Comparison of ENCODE assay signal across 8 cellular contexts in genomic region chr3:154334973-154335420, GRCh38. TPM values are rescaled to one million over a fixed set of nuclear protein-coding genes. Genes with fewer than 3 reads are reported as not detected.
DNase-seq lines count a peak whose midpoint lies in the region; ATAC-seq and TF ChIP-seq lines count a peak whose summit lies in the region.

No MANE protein-coding gene starts in this region.

- H3K27ac ChIP-seq in SU-DHL-6 (ENCODE audit: low read depth, low read length) (no peak overlapping the region), upper lobe of left lung (no peak overlapping the region)

- TF ChIP-seq POLR2A in upper lobe of left lung (IDR thresholded peaks at IDR 0.05): no peak

- H3K36me3 Mint-ChIP-seq in natural killer cell: no peaks in the 10 kb centered on the region
- H3K36me3 Mint-ChIP-seq in natural killer cell treated with Interleukin-12 subunit alpha and Interleukin-12 subunit beta and Interleukin-15 and Interleukin-18, amount 100 ng/mL, for 72 hours: no peaks in the 10 kb centered on the region

- no peak overlapping the region for H2AFZ ChIP-seq in SU-DHL-6 (ENCODE audit: low read depth, low read length, severe bottlenecking)

- no peaks in the 10 kb centered on the region for H3K9me3 Mint-ChIP-seq in natural killer cell
- no peaks in the 10 kb centered on the region for H3K9me3 Mint-ChIP-seq in natural killer cell treated with Interleukin-12 subunit alpha and Interleukin-12 subunit beta and Interleukin-15 and Interleukin-18, amount 100 ng/mL, for 72 hours

- H3K9me2 ChIP-seq in SU-DHL-6 (replicated peaks; ENCODE audit: insufficient read depth, low read length): no peaks in the 10 kb centered on the region

- TF ChIP-seq CTCF in natural killer cell (IDR thresholded peaks at IDR 0.05) (peak; percentile 72), SU-DHL-6 (IDR thresholded peaks at IDR 0.05; ENCODE audit: insufficient read depth, low read length, poor library complexity, severe bottlenecking) (peak; percentile 33), upper lobe of left lung (IDR thresholded peaks at IDR 0.05) (peak in 4 of 6 experiments; percentile 26 to 59 (median 41))

- H3K27me3 Mint-ChIP-seq in natural killer cell (ENCODE audit: low read depth in 2 of 2): peaks cover 16 to 22% of the 10 kb centered on the region in 2 donors
- H3K27me3 Mint-ChIP-seq in natural killer cell treated with Interleukin-12 subunit alpha and Interleukin-12 subunit beta and Interleukin-15 and Interleukin-18, amount 100 ng/mL, for 72 hours: peaks cover 13 to 55% of the 10 kb centered on the region in 2 donors

- H3K27ac Mint-ChIP-seq in natural killer cell: no peak overlapping the region
- H3K27ac Mint-ChIP-seq in natural killer cell treated with Interleukin-12 subunit alpha and Interleukin-12 subunit beta and Interleukin-15 and Interleukin-18, amount 100 ng/mL, for 72 hours: no peak overlapping the region

- H3K4me3 Mint-ChIP-seq in natural killer cell: no peak overlapping the region
- no peak overlapping the region for H3K4me3 Mint-ChIP-seq in natural killer cell treated with Interleukin-12 subunit alpha and Interleukin-12 subunit beta and Interleukin-15 and Interleukin-18, amount 100 ng/mL, for 72 hours

- H3K36me3 ChIP-seq in SU-DHL-6 (ENCODE audit: low read length) (no peaks in the 10 kb centered on the region), upper lobe of left lung (no peaks in the 10 kb centered on the region)

- no peaks in the 10 kb centered on the region; the same call in 1 of the 2 replicates for H4K20me1 ChIP-seq in SU-DHL-6 (ENCODE audit: low read depth, low read length)

- WGBS in upper lobe of left lung, 2 donors: 7 to 19% methylated on average over 3 of the region's 3 CpGs

- H3K27me3 ChIP-seq in SU-DHL-6 (ENCODE audit: low read length) (no peaks in the 10 kb centered on the region), upper lobe of left lung (no peaks in the 10 kb centered on the region)

- no peaks in the 10 kb centered on the region for H3K4me1 Mint-ChIP-seq in natural killer cell
- H3K4me1 Mint-ChIP-seq in natural killer cell treated with Interleukin-12 subunit alpha and Interleukin-12 subunit beta and Interleukin-15 and Interleukin-18, amount 100 ng/mL, for 72 hours (ENCODE audit: low read depth in 2 of 2): no peaks in the 10 kb centered on the region

- no peak overlapping the region for H3K4me2 ChIP-seq in SU-DHL-6 (ENCODE audit: low read depth, low read length, poor library complexity, severe bottlenecking)

- TF ChIP-seq EP300 in upper lobe of left lung (IDR thresholded peaks at IDR 0.05): no peak

- H3K9me3 ChIP-seq in SU-DHL-6 (ENCODE audit: insufficient read depth, low read length) (no peaks in the 10 kb centered on the region), upper lobe of left lung (no peaks in the 10 kb centered on the region)

- no peaks in the 10 kb centered on the region for H3F3A ChIP-seq in SU-DHL-6 (ENCODE audit: insufficient read depth)

- no peaks in the 10 kb centered on the region for H3K79me2 ChIP-seq in SU-DHL-6 (ENCODE audit: insufficient read depth, low read length)

- DNase-seq in natural killer cell: no peak
- DNase-seq in natural killer cell treated with Interleukin-12 subunit alpha and Interleukin-12 subunit beta and Interleukin-15 and Interleukin-18, amount 100 ng/mL, for 72 hours (ENCODE audit: low spot score): no peak
- peak; percentile 43 for DNase-seq in LoVo (ENCODE audit: low spot score)
- DNase-seq in glomerular visceral epithelial cell (ENCODE audit: extremely low spot score): peak; percentile 33
- DNase-seq in upper lobe of left lung: no peak

- H3K4me1 ChIP-seq in upper lobe of left lung: no peaks in the 10 kb centered on the region

- H3K9ac ChIP-seq in SU-DHL-6 (ENCODE audit: low read length): no peak overlapping the region

- H3K4me3 ChIP-seq in SU-DHL-6 (ENCODE audit: insufficient read depth, low read length, poor library complexity, severe bottlenecking): no peak overlapping the region
- H3K4me3 ChIP-seq in upper lobe of left lung: no peak overlapping the region

- peak in 1 of 3 donors; percentile 55 for ATAC-seq in natural killer cell
- ATAC-seq in natural killer cell treated with Interleukin-12 subunit alpha and Interleukin-12 subunit beta and Interleukin-15 and Interleukin-18, amount 100 ng/mL, for 72 hours: no peak
- no peak for ATAC-seq in upper lobe of left lung (ENCODE audit: low FRiP score in 2 of 2)
- ATAC-seq in HG03196 (IDR thresholded peaks at IDR 0.05; ENCODE audit: unreplicated experiment): no peak
- ATAC-seq in HG02973 (IDR thresholded peaks at IDR 0.05; ENCODE audit: unreplicated experiment): no peak

- intact Hi-C loops in natural killer cell (cut with micrococcal nuclease): loop anchor here (1.0 to 10.0 kb wide), 2 partner anchors 990 to 1367 kb away; no protein-coding TSS in a partner anchor

RNA-seq across cellular contexts. Expression of gene DHX36, which starts 10.7 kb away (rescaled TPM):
- total RNA-seq in natural killer cell (100 to 1,000 TPM in 2 of 3 donors, 10 to 100 TPM in 1; 97.3 to 111 (median 102) TPM), upper lobe of left lung (10 to 100 TPM; 35.0 to 95.3 (median 54.2) TPM)
- total RNA-seq in natural killer cell treated with Interleukin-12 subunit alpha and Interleukin-12 subunit beta and Interleukin-15 and Interleukin-18, amount 100 ng/mL, for 72 hours: 10 to 100 TPM; 83.0 to 93.4 TPM

Comparison
In these comparisons a context has a peak if more than half of its experiments do, and no peak if none do; other contexts are left out.
1. DNase-seq: peak in LoVo (single experiment) and glomerular visceral epithelial cell (single experiment); none in natural killer cell (single experiment), natural killer cell treated with Interleukin-12 subunit alpha and Interleukin-12 subunit beta and Interleukin-15 and Interleukin-18, amount 100 ng/mL, for 72 hours (single experiment) and upper lobe of left lung (0 of 2).
2. Peak in every context shown above with its lines, with median percentiles within 50 percentile points of each other: CTCF ChIP-seq.